In genomic region chr10:119447823-119448546, GRCh38 we compare ENCODE assay signal across 28 cellular contexts.
"Had no signal": no experiment of that assay in that cellular context is flagged by ENCODE, and none has a peak within 500 bp of the region (broad histone marks: within the 10 kb centered on the region; RNA-seq: fewer than 3 reads in every experiment).

No MANE protein-coding gene starts in this region.

- H3K9me3 Mint-ChIP-seq: dendritic cell treated with granulocyte-macrophage colony-stimulating factor and Interleukin-4, amounts not matched to agents 40 ng/mL and 50 ng/mL, for 4 days; endodermal cell; nephron had no signal

- H3K27ac Mint-ChIP-seq: activated CD4-positive, alpha-beta T cell treated with anti-CD3 and anti-CD28 coated beads for 36 hours; activated naive CD8-positive, alpha-beta T cell; dendritic cell treated with granulocyte-macrophage colony-stimulating factor and Interleukin-4, amounts not matched to agents 40 ng/mL and 50 ng/mL, for 4 days; endodermal cell had no signal

- DNase-seq: activated CD4-positive, alpha-beta T cell treated with anti-CD3 and anti-CD28 coated beads for 36 hours; activated CD4-positive, CD25-positive, alpha-beta regulatory T cell; activated effector memory CD4-positive, alpha-beta T cell treated with Interleukin-2 at 50 U/mL for 16 hours; activated naive CD4-positive, alpha-beta T cell treated with Interleukin-2 at 50 U/mL for 16 hours; activated T-cell treated with anti-CD3 and anti-CD28 coated beads for 4 hours; adrenal gland; aorta; body of pancreas; caudate nucleus; endodermal cell; esophagus squamous epithelium; gastrocnemius medialis; glutamatergic neuron; islet precursor cell; left colon; mesendoderm; pancreas; stimulated activated CD4-positive, alpha-beta T cell treated with anti-CD3 and anti-CD28 coated beads, Interleukin-15, amount 100 ng/mL, for 24 hours; stimulated activated CD4-positive, alpha-beta T cell treated with anti-CD3 and anti-CD28 coated beads, Interleukin-2, amount 100 ng/mL, for 24 hours; stimulated activated naive CD4-positive, alpha-beta T cell; testis; transverse colon had no signal

- H3K4me1 ChIP-seq: adrenal gland, body of pancreas, gastrocnemius medialis, pancreas, prostate gland, testis, transverse colon had no signal

- H3K4me3 ChIP-seq: adrenal gland, body of pancreas, esophagus squamous epithelium, gastrocnemius medialis, hepatocyte, lung, pancreas, prostate gland, testis, transverse colon had no signal

- H3K4me3 Mint-ChIP-seq: activated CD4-positive, alpha-beta T cell treated with anti-CD3 and anti-CD28 coated beads for 36 hours; activated naive CD8-positive, alpha-beta T cell; dendritic cell treated with granulocyte-macrophage colony-stimulating factor and Interleukin-4, amounts not matched to agents 40 ng/mL and 50 ng/mL, for 4 days; endodermal cell had no signal

- H3K36me3 ChIP-seq: gastrocnemius medialis, pancreas, prostate gland had no signal

- H3K9me3 ChIP-seq: adrenal gland, body of pancreas, esophagus squamous epithelium, gastrocnemius medialis, pancreas, prostate gland, testis, transverse colon had no signal

- H3K27me3 Mint-ChIP-seq: activated CD4-positive, alpha-beta T cell treated with anti-CD3 and anti-CD28 coated beads for 36 hours; activated naive CD8-positive, alpha-beta T cell; dendritic cell treated with granulocyte-macrophage colony-stimulating factor and Interleukin-4, amounts not matched to agents 40 ng/mL and 50 ng/mL, for 4 days had no signal

- H3K27me3 ChIP-seq: adrenal gland, body of pancreas, esophagus squamous epithelium, gastrocnemius medialis, hepatocyte, pancreas, testis, transverse colon had no signal

- ATAC-seq: activated CD4-positive, alpha-beta T cell treated with anti-CD3 and anti-CD28 coated beads for 36 hours; body of pancreas; gastrocnemius medialis; left colon; pancreas had no signal

- H3K27ac ChIP-seq: adrenal gland, body of pancreas, gastrocnemius medialis, hepatocyte, pancreas, prostate gland, testis, transverse colon had no signal
